In genomic region chr13:114032121-114032799, GRCh38 we compare ENCODE assay signal across 13 cellular contexts. TPM values are rescaled to one million over a fixed set of nuclear protein-coding genes. Genes with fewer than 3 reads are reported as not detected.
A peak's percentile ranks its signal among the peaks of the same experiment; 100 is the strongest.
DNase-seq lines count a peak whose midpoint lies in the region; ATAC-seq and TF ChIP-seq lines count a peak whose summit lies in the region.
"Had no signal": no experiment of that assay in that cellular context is flagged by ENCODE, and none has a peak within 500 bp of the region (broad histone marks: within the 10 kb centered on the region; RNA-seq: fewer than 3 reads in every experiment).

No MANE protein-coding gene starts in this region.

- peak overlapping the region; percentile 61 for H3K27ac ChIP-seq in osteoblast (ENCODE audit: low read depth, low read length)

- H3K4me2 ChIP-seq in osteoblast (ENCODE audit: insufficient read depth, low read length): peak overlapping the region; percentile 36

- H3K79me2 ChIP-seq in osteoblast (ENCODE audit: insufficient read depth, low read length): peaks cover 89% of the 10 kb centered on the region

- H3K27me3 ChIP-seq in NT2/D1 (ENCODE audit: insufficient read depth, insufficient read length) (no peaks in the 10 kb centered on the region), osteoblast (ENCODE audit: insufficient read depth, low read length) (no peaks in the 10 kb centered on the region)
- H3K27me3 ChIP-seq: adrenal gland had no signal

- H3K36me3 ChIP-seq in NT2/D1 (ENCODE audit: insufficient read depth, insufficient read length, low read length): peaks cover 21% of the 10 kb centered on the region
- H3K36me3 ChIP-seq in osteoblast (ENCODE audit: insufficient read depth, low read length): peaks cover 30% of the 10 kb centered on the region
- H3K36me3 ChIP-seq: adrenal gland had no signal

- peaks cover 35% of the 10 kb centered on the region for H4K20me1 ChIP-seq in osteoblast (ENCODE audit: insufficient read depth, low read length)

- peak overlapping the region; percentile 58 for H3K9ac ChIP-seq in NT2/D1 (ENCODE audit: insufficient read length, low read depth)

- H3K4me3 ChIP-seq in AG10803 (ENCODE audit: low read length): no peak overlapping the region
- H3K4me3 ChIP-seq in NT2/D1 (ENCODE audit: insufficient read length, low read depth): no peak overlapping the region
- no peak overlapping the region for H3K4me3 ChIP-seq in osteoblast (ENCODE audit: insufficient read depth, low read length)
- H3K4me3 ChIP-seq: adrenal gland had no signal

- no peak overlapping the region for H2AFZ ChIP-seq in osteoblast (ENCODE audit: low read length)

- DNase-seq in AG10803 (ENCODE audit: low read depth) (peak; percentile 78), NT2/D1 (ENCODE audit: low read depth, low spot score) (peak; percentile 22), fibroblast of gingiva (ENCODE audit: low read depth) (peak; percentile 61), osteoblast (ENCODE audit: insufficient read length, low spot score, missing footprints) (peak; percentile 98), DMS 273 treated with DMSO at 0.1 percent for 48 hours (lab: John Stamatoyannopoulos, UW) (no peak), Ammon's horn (ENCODE audit: low spot score) (no peak)
- DNase-seq: activated CD4-positive, alpha-beta T cell treated with anti-CD3 and anti-CD28 coated beads, Interleukin-2, amount 50 U/mL, for 4 hours; NCI-H1930; nucleus accumbens; SHP77 treated with DMSO at 0.1 percent for 48 hours had no signal

- peaks cover 28% of the 10 kb centered on the region for H3K4me1 ChIP-seq in NT2/D1 (ENCODE audit: insufficient read depth, insufficient read length)
- H3K4me1 ChIP-seq in osteoblast (ENCODE audit: insufficient read depth, low read length): peaks cover 28% of the 10 kb centered on the region

- H3K9me3 ChIP-seq in NT2/D1 (ENCODE audit: insufficient read depth, low read length) (no peaks in the 10 kb centered on the region), osteoblast (ENCODE audit: low read depth, low read length) (no peaks in the 10 kb centered on the region)
- H3K9me3 ChIP-seq: adrenal gland had no signal

- TF ChIP-seq CTCF in AG10803 (conservative IDR thresholded peaks at IDR 0.05; ENCODE audit: low read length) (no peak), osteoblast (IDR thresholded peaks at IDR 0.05; ENCODE audit: extremely low read depth, low read depth, low read length) (no peak)

- ATAC-seq in GM21381 (IDR thresholded peaks at IDR 0.05; ENCODE audit: unreplicated experiment) (no peak), GM19351 (IDR thresholded peaks at IDR 0.05; ENCODE audit: unreplicated experiment) (no peak)

RNA-seq across cellular contexts. Expression of gene C13orf46, which starts 58.4 kb away (rescaled TPM):
- total RNA-seq in osteoblast: 0.36 and 0.59 TPM in 2 replicates

Comparison
In these comparisons a context has a peak if more than half of its experiments do, and no peak if none do; other contexts are left out.
1. DNase-seq: peak in AG10803 (single experiment), NT2/D1 (single experiment), fibroblast of gingiva (single experiment) and osteoblast (single experiment); none in DMS 273 treated with DMSO at 0.1 percent for 48 hours (single experiment) and Ammon's horn (single experiment).